In the genomic region with DNA sequence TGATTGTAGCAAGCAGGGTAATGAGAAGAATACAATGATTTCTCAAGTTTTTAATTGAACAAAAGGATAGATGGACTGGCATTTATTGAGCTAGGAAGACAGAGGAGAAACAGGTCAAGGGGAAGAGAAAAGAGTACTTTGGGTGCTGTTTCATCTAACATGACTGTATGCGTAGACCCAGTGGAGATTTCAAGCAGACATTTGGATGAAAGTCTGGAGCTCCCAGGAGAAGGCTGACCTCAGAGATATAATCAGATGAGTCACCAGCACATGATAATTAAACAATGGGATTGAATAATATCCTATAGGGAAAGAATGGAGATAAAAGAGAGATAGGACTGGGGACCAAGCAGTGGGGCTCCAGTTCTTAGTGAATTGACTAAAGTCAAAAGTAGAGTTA, we compare ENCODE assay signal across 20 cellular contexts.
DNase-seq lines count a peak whose midpoint lies in the region; ATAC-seq and TF ChIP-seq lines count a peak whose summit lies in the region.
"Had no signal": no experiment of that assay in that cellular context is flagged by ENCODE, and none has a peak within 500 bp of the region (broad histone marks: within the 10 kb centered on the region; RNA-seq: fewer than 3 reads in every experiment).

No MANE protein-coding gene starts in this region.

- no peak for TF ChIP-seq EP300 in ovary (IDR thresholded peaks at IDR 0.05)

- no peak overlapping the region for H3K27ac Mint-ChIP-seq in glutamatergic neuron (ENCODE audit: unreplicated experiment)
- H3K27ac Mint-ChIP-seq: activated naive CD4-positive, alpha-beta T cell treated with anti-CD3 and anti-CD28 coated beads, Interleukin-2, amount 10 ng/mL, durations not matched to agents 7 days and 5 days; naive thymus-derived CD4-positive, alpha-beta T cell had no signal

- no peaks in the 10 kb centered on the region for H3K4me1 Mint-ChIP-seq in glutamatergic neuron (ENCODE audit: low read depth, unreplicated experiment)

- in situ Hi-C loops in GM23248 (cut with MboI), result no loop called here

- DNase-seq in AG08395 (ENCODE audit: low spot score), result peak; percentile 53
- DNase-seq in GM23248, result peak; percentile 72
- DNase-seq in adipocyte (ENCODE audit: low read depth), result peak; percentile 1
- DNase-seq in fibroblast of the aortic adventitia (ENCODE audit: low read depth), result peak; percentile 79
- DNase-seq in ovary, result no peak
- DNase-seq in glutamatergic neuron, result no peak
- DNase-seq: activated naive CD4-positive, alpha-beta T cell treated with anti-CD3 and anti-CD28 coated beads, Interleukin-2, amount 10 ng/mL, durations not matched to agents 7 days and 5 days; activated T-cell treated with anti-CD3 and anti-CD28 coated beads, Interleukin-2, amount 50 U/mL, for 48 hours; kidney glomerular epithelial cell; naive thymus-derived CD4-positive, alpha-beta T cell; NCI-H1092 treated with DMSO at 0.1 percent for 48 hours; NCI-H2081; NCI-H510A; pancreas; right lobe of liver; SW 1271; uterus had no signal

- no peaks in the 10 kb centered on the region for H3K9me2 ChIP-seq in GM23248 (ENCODE audit: insufficient read depth)

- TF ChIP-seq CTCF in fibroblast of the aortic adventitia (IDR thresholded peaks at IDR 0.05; ENCODE audit: insufficient read depth, low read length) (no peak), ovary (IDR thresholded peaks at IDR 0.05) (no peak), glutamatergic neuron (IDR thresholded peaks at IDR 0.05; ENCODE audit: partially characterized antibody, unreplicated experiment) (no peak)

- H3K79me2 ChIP-seq in GM23248 (ENCODE audit: insufficient read depth), result no peaks in the 10 kb centered on the region

- peak overlapping the region; percentile 61 for H3K27ac ChIP-seq in GM23248
- no peak overlapping the region for H3K27ac ChIP-seq in ovary
- H3K27ac ChIP-seq: pancreas, right lobe of liver, uterus had no signal

- intact Hi-C loops in ovary (cut with DNase I), result no loop called here

- H3K9me3 ChIP-seq in GM23248 (ENCODE audit: low read depth), result no peaks in the 10 kb centered on the region
- no peaks in the 10 kb centered on the region for H3K9me3 ChIP-seq in adipocyte (ENCODE audit: control insufficient read depth, low read length)
- no peaks in the 10 kb centered on the region for H3K9me3 ChIP-seq in ovary
- H3K9me3 ChIP-seq: pancreas, right lobe of liver, uterus had no signal

- no peak for TF ChIP-seq POLR2A in ovary (IDR thresholded peaks at IDR 0.05)

- no peaks in the 10 kb centered on the region for H3K27me3 ChIP-seq in GM23248 (replicated peaks; ENCODE audit: insufficient read depth)
- H3K27me3 ChIP-seq in adipocyte (replicated peaks; ENCODE audit: control insufficient read depth, insufficient read depth, low read length), result no peaks in the 10 kb centered on the region
- H3K27me3 ChIP-seq in ovary, result no peaks in the 10 kb centered on the region
- H3K27me3 ChIP-seq: pancreas, right lobe of liver, uterus had no signal

- no peaks in the 10 kb centered on the region for H3K9me3 Mint-ChIP-seq in glutamatergic neuron (ENCODE audit: unreplicated experiment)
- H3K9me3 Mint-ChIP-seq: activated naive CD4-positive, alpha-beta T cell treated with anti-CD3 and anti-CD28 coated beads, Interleukin-2, amount 10 ng/mL, durations not matched to agents 7 days and 5 days had no signal

- peaks cover 15% of the 10 kb centered on the region for H3K4me1 ChIP-seq in GM23248 (ENCODE audit: insufficient read depth)
- H3K4me1 ChIP-seq in adipocyte (ENCODE audit: control insufficient read depth, insufficient read depth, low read length), result peaks cover 8% of the 10 kb centered on the region
- H3K4me1 ChIP-seq in ovary (ENCODE audit: insufficient read depth), result no peaks in the 10 kb centered on the region
- H3K4me1 ChIP-seq: pancreas, right lobe of liver, uterus had no signal

- H3K27me3 Mint-ChIP-seq in glutamatergic neuron (ENCODE audit: unreplicated experiment), result no peaks in the 10 kb centered on the region

- 0 out of 2 replicates have a peak overlapping the region, but pooled peaks have one; percentile 11 for H2AFZ ChIP-seq in GM23248

- H3K36me3 Mint-ChIP-seq in glutamatergic neuron (ENCODE audit: unreplicated experiment), result no peaks in the 10 kb centered on the region
- H3K36me3 Mint-ChIP-seq: activated naive CD4-positive, alpha-beta T cell treated with anti-CD3 and anti-CD28 coated beads, Interleukin-2, amount 10 ng/mL, durations not matched to agents 7 days and 5 days; CD14-positive monocyte had no signal

- 0 out of 2 replicates have a peak overlapping the region, but pooled peaks have one; percentile 3 for H3K4me3 ChIP-seq in GM23248
- no peak overlapping the region for H3K4me3 ChIP-seq in adipocyte (ENCODE audit: low read length)
- H3K4me3 ChIP-seq in fibroblast of the aortic adventitia (ENCODE audit: low read depth, low read length), result no peak overlapping the region
- H3K4me3 ChIP-seq in ovary, result no peak overlapping the region
- H3K4me3 ChIP-seq: pancreas, right lobe of liver, uterus had no signal

- no peaks in the 10 kb centered on the region for H4K20me1 ChIP-seq in GM23248 (ENCODE audit: insufficient read depth)

- peaks cover 11% of the 10 kb centered on the region for H3F3A ChIP-seq in GM23248 (ENCODE audit: insufficient read depth)

- H3K4me3 Mint-ChIP-seq in glutamatergic neuron (ENCODE audit: unreplicated experiment), result no peak overlapping the region
- H3K4me3 Mint-ChIP-seq: activated naive CD4-positive, alpha-beta T cell treated with anti-CD3 and anti-CD28 coated beads, Interleukin-2, amount 10 ng/mL, durations not matched to agents 7 days and 5 days; CD14-positive monocyte; naive thymus-derived CD4-positive, alpha-beta T cell had no signal

- H3K9ac ChIP-seq in GM23248, result peak overlapping the region; percentile 43
- H3K9ac ChIP-seq in adipocyte (ENCODE audit: low read length), result no peak overlapping the region

- H3K4me2 ChIP-seq in GM23248 (ENCODE audit: unreplicated experiment), result peak overlapping the region; percentile 59

- WGBS in GM23248 (ENCODE audit: low coverage in 1 of 2, low lambda C conversion rate in 2 of 2, missing lambda C conversion rate in 2 of 2), 2 experiments, result 32 to 40% methylated on average over 1 of the region's 1 CpG
- 80 to 88% (median 84%) methylated on average over 1 of the region's 1 CpG for WGBS in ovary, 3 donors

- ATAC-seq in HG02623 (IDR thresholded peaks at IDR 0.05; ENCODE audit: unreplicated experiment), result no peak
- no peak for ATAC-seq in GM18909 (IDR thresholded peaks at IDR 0.05; ENCODE audit: poor library complexity, unreplicated experiment)
- ATAC-seq: naive thymus-derived CD4-positive, alpha-beta T cell; pancreas; right lobe of liver had no signal

- no peaks in the 10 kb centered on the region for H3K36me3 ChIP-seq in GM23248 (ENCODE audit: low read depth)
- H3K36me3 ChIP-seq in adipocyte (ENCODE audit: control insufficient read depth, insufficient read depth, low read length, severe bottlenecking), result no peaks in the 10 kb centered on the region
- H3K36me3 ChIP-seq in ovary, result no peaks in the 10 kb centered on the region
- H3K36me3 ChIP-seq: pancreas, right lobe of liver, uterus had no signal

Comparison
In these comparisons a context has a peak if more than half of its experiments do, and no peak if none do; other contexts are left out.
1. DNase-seq: peak in AG08395 (single experiment), GM23248 (single experiment), adipocyte (single experiment) and fibroblast of the aortic adventitia (single experiment); none in ovary (0 of 5) and glutamatergic neuron (single experiment).